ENCODE assay signal across 1 cellular context in genomic region chr1:228922722-228923376, GRCh38.
TF ChIP-seq lines count a peak whose summit lies in the region.

No MANE protein-coding gene starts in this region.

TF ChIP-seq in HepG2, 621 proteins besides CTCF, POLR2A, EP300 and RAD21 (continued from another document and continues in another):
- TF ChIP-seq ZNF12 (CRISPR knock-in tag; IDR thresholded peaks at IDR 0.05), result peak; percentile 98
- TF ChIP-seq SOX13 (IDR thresholded peaks at IDR 0.05), result no peak
- TF ChIP-seq SOX13 (CRISPR knock-in tag; conservative IDR thresholded peaks at IDR 0.05 in 1 of 2, IDR thresholded peaks at IDR 0.05 in 1 of 2), result peak in 1 of 2 experiments; percentile 49; a peak in 1 of 4 replicates
- peak; percentile 17; the same call in 1 of the 2 replicates for TF ChIP-seq HDAC2 (CRISPR knock-in tag; IDR thresholded peaks at IDR 0.05)
- no peak for TF ChIP-seq ZNF629 (CRISPR knock-in tag; conservative IDR thresholded peaks at IDR 0.05)
- TF ChIP-seq ZMAT3 (CRISPR knock-in tag; conservative IDR thresholded peaks at IDR 0.05), result no peak
- TF ChIP-seq, protein P1, sequence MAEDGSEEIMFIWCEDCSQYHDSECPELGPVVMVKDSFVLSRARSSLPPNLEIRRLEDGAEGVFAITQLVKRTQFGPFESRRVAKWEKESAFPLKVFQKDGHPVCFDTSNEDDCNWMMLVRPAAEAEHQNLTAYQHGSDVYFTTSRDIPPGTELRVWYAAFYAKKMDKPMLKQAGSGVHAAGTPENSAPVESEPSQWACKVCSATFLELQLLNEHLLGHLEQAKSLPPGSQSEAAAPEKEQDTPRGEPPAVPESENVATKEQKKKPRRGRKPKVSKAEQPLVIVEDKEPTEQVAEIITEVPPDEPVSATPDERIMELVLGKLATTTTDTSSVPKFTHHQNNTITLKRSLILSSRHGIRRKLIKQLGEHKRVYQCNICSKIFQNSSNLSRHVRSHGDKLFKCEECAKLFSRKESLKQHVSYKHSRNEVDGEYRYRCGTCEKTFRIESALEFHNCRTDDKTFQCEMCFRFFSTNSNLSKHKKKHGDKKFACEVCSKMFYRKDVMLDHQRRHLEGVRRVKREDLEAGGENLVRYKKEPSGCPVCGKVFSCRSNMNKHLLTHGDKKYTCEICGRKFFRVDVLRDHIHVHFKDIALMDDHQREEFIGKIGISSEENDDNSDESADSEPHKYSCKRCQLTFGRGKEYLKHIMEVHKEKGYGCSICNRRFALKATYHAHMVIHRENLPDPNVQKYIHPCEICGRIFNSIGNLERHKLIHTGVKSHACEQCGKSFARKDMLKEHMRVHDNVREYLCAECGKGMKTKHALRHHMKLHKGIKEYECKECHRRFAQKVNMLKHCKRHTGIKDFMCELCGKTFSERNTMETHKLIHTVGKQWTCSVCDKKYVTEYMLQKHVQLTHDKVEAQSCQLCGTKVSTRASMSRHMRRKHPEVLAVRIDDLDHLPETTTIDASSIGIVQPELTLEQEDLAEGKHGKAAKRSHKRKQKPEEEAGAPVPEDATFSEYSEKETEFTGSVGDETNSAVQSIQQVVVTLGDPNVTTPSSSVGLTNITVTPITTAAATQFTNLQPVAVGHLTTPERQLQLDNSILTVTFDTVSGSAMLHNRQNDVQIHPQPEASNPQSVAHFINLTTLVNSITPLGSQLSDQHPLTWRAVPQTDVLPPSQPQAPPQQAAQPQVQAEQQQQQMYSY (CRISPR knock-in tag; IDR thresholded peaks at IDR 0.05), result no peak
- no peak for TF ChIP-seq HMG20B (CRISPR knock-in tag; conservative IDR thresholded peaks at IDR 0.05)
- no peak for TF ChIP-seq ZSCAN9 (CRISPR knock-in tag; IDR thresholded peaks at IDR 0.05; ENCODE audit: borderline replicate concordance)
- TF ChIP-seq, protein P2, sequence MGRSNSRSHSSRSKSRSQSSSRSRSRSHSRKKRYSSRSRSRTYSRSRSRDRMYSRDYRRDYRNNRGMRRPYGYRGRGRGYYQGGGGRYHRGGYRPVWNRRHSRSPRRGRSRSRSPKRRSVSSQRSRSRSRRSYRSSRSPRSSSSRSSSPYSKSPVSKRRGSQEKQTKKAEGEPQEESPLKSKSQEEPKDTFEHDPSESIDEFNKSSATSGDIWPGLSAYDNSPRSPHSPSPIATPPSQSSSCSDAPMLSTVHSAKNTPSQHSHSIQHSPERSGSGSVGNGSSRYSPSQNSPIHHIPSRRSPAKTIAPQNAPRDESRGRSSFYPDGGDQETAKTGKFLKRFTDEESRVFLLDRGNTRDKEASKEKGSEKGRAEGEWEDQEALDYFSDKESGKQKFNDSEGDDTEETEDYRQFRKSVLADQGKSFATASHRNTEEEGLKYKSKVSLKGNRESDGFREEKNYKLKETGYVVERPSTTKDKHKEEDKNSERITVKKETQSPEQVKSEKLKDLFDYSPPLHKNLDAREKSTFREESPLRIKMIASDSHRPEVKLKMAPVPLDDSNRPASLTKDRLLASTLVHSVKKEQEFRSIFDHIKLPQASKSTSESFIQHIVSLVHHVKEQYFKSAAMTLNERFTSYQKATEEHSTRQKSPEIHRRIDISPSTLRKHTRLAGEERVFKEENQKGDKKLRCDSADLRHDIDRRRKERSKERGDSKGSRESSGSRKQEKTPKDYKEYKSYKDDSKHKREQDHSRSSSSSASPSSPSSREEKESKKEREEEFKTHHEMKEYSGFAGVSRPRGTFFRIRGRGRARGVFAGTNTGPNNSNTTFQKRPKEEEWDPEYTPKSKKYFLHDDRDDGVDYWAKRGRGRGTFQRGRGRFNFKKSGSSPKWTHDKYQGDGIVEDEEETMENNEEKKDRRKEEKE (IDR thresholded peaks at IDR 0.05), result no peak
- no peak for TF ChIP-seq AGO2 (optimal IDR thresholded peaks at IDR 0.05; ENCODE audit: low read depth, low read length)
- no peak for TF ChIP-seq SOX6 (IDR thresholded peaks at IDR 0.05)
- TF ChIP-seq SOX6 (CRISPR knock-in tag; IDR thresholded peaks at IDR 0.05), result no peak
- TF ChIP-seq ZNF674 (CRISPR knock-in tag; IDR thresholded peaks at IDR 0.05; ENCODE audit: low read depth), result no peak
- TF ChIP-seq, protein P3, sequence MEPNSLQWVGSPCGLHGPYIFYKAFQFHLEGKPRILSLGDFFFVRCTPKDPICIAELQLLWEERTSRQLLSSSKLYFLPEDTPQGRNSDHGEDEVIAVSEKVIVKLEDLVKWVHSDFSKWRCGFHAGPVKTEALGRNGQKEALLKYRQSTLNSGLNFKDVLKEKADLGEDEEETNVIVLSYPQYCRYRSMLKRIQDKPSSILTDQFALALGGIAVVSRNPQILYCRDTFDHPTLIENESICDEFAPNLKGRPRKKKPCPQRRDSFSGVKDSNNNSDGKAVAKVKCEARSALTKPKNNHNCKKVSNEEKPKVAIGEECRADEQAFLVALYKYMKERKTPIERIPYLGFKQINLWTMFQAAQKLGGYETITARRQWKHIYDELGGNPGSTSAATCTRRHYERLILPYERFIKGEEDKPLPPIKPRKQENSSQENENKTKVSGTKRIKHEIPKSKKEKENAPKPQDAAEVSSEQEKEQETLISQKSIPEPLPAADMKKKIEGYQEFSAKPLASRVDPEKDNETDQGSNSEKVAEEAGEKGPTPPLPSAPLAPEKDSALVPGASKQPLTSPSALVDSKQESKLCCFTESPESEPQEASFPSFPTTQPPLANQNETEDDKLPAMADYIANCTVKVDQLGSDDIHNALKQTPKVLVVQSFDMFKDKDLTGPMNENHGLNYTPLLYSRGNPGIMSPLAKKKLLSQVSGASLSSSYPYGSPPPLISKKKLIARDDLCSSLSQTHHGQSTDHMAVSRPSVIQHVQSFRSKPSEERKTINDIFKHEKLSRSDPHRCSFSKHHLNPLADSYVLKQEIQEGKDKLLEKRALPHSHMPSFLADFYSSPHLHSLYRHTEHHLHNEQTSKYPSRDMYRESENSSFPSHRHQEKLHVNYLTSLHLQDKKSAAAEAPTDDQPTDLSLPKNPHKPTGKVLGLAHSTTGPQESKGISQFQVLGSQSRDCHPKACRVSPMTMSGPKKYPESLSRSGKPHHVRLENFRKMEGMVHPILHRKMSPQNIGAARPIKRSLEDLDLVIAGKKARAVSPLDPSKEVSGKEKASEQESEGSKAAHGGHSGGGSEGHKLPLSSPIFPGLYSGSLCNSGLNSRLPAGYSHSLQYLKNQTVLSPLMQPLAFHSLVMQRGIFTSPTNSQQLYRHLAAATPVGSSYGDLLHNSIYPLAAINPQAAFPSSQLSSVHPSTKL (CRISPR knock-in tag; IDR thresholded peaks at IDR 0.05), result peak; percentile 58
- no peak for TF ChIP-seq ZNF777 (CRISPR knock-in tag; IDR thresholded peaks at IDR 0.05)
- no peak for TF ChIP-seq SOX5 (CRISPR knock-in tag; IDR thresholded peaks at IDR 0.05; ENCODE audit: borderline replicate concordance)
- no peak for TF ChIP-seq NR2F6 (IDR thresholded peaks at IDR 0.05)
- 0 out of 2 replicates have a peak, but pooled peaks have one; percentile 17 for TF ChIP-seq NR2F6 (CRISPR knock-in tag; IDR thresholded peaks at IDR 0.05)
- TF ChIP-seq, protein P4, sequence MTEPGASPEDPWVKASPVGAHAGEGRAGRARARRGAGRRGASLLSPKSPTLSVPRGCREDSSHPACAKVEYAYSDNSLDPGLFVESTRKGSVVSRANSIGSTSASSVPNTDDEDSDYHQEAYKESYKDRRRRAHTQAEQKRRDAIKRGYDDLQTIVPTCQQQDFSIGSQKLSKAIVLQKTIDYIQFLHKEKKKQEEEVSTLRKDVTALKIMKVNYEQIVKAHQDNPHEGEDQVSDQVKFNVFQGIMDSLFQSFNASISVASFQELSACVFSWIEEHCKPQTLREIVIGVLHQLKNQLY (CRISPR knock-in tag; IDR thresholded peaks at IDR 0.05), result no peak
- peak; percentile 25; the same call in 1 of the 2 replicates for TF ChIP-seq MEIS2 (CRISPR knock-in tag; IDR thresholded peaks at IDR 0.05)
- TF ChIP-seq BHLHE40 (IDR thresholded peaks at IDR 0.05; ENCODE audit: low read length), result 0 out of 2 replicates have a peak, but pooled peaks have one; percentile 51
- TF ChIP-seq PHF5A (CRISPR knock-in tag; IDR thresholded peaks at IDR 0.05; ENCODE audit: low read depth, unreplicated experiment), result no peak
- 0 out of 2 replicates have a peak, but pooled peaks have one; percentile 32 for TF ChIP-seq ZNF317 (CRISPR knock-in tag; IDR thresholded peaks at IDR 0.05)
- no peak for TF ChIP-seq ADNP (CRISPR knock-in tag; IDR thresholded peaks at IDR 0.05)
- TF ChIP-seq FOXA3 (CRISPR knock-in tag; IDR thresholded peaks at IDR 0.05), result peak; percentile 69; the same call in 1 of the 2 replicates
- TF ChIP-seq, protein P5, sequence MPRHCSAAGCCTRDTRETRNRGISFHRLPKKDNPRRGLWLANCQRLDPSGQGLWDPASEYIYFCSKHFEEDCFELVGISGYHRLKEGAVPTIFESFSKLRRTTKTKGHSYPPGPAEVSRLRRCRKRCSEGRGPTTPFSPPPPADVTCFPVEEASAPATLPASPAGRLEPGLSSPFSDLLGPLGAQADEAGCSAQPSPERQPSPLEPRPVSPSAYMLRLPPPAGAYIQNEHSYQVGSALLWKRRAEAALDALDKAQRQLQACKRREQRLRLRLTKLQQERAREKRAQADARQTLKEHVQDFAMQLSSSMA (CRISPR knock-in tag; IDR thresholded peaks at IDR 0.05), result no peak
- TF ChIP-seq, protein P6, sequence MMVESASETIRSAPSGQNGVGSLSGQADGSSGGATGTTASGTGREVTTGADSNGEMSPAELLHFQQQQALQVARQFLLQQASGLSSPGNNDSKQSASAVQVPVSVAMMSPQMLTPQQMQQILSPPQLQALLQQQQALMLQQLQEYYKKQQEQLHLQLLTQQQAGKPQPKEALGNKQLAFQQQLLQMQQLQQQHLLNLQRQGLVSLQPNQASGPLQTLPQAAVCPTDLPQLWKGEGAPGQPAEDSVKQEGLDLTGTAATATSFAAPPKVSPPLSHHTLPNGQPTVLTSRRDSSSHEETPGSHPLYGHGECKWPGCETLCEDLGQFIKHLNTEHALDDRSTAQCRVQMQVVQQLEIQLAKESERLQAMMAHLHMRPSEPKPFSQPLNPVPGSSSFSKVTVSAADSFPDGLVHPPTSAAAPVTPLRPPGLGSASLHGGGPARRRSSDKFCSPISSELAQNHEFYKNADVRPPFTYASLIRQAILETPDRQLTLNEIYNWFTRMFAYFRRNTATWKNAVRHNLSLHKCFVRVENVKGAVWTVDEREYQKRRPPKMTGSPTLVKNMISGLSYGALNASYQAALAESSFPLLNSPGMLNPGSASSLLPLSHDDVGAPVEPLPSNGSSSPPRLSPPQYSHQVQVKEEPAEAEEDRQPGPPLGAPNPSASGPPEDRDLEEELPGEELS (CRISPR knock-in tag; IDR thresholded peaks at IDR 0.05), result peak; percentile 19; the same call in 1 of the 2 replicates
- TF ChIP-seq HNF4A (CRISPR knock-in tag; IDR thresholded peaks at IDR 0.05), result peak; percentile 9; the same call in 1 of the 2 replicates
- no peak for TF ChIP-seq ZNF343 (CRISPR knock-in tag; IDR thresholded peaks at IDR 0.05)
- no peak for TF ChIP-seq REPIN1 (CRISPR knock-in tag; IDR thresholded peaks at IDR 0.05; ENCODE audit: borderline replicate concordance, low read depth)
- TF ChIP-seq BRCA1 (CRISPR knock-in tag; IDR thresholded peaks at IDR 0.05), result 0 out of 2 replicates have a peak, but pooled peaks have one; percentile 11
- TF ChIP-seq ZNF660 (CRISPR knock-in tag; IDR thresholded peaks at IDR 0.05; ENCODE audit: borderline replicate concordance, low read depth), result no peak
- no peak for TF ChIP-seq TOPORS (CRISPR knock-in tag; IDR thresholded peaks at IDR 0.05)
- TF ChIP-seq, protein P7, sequence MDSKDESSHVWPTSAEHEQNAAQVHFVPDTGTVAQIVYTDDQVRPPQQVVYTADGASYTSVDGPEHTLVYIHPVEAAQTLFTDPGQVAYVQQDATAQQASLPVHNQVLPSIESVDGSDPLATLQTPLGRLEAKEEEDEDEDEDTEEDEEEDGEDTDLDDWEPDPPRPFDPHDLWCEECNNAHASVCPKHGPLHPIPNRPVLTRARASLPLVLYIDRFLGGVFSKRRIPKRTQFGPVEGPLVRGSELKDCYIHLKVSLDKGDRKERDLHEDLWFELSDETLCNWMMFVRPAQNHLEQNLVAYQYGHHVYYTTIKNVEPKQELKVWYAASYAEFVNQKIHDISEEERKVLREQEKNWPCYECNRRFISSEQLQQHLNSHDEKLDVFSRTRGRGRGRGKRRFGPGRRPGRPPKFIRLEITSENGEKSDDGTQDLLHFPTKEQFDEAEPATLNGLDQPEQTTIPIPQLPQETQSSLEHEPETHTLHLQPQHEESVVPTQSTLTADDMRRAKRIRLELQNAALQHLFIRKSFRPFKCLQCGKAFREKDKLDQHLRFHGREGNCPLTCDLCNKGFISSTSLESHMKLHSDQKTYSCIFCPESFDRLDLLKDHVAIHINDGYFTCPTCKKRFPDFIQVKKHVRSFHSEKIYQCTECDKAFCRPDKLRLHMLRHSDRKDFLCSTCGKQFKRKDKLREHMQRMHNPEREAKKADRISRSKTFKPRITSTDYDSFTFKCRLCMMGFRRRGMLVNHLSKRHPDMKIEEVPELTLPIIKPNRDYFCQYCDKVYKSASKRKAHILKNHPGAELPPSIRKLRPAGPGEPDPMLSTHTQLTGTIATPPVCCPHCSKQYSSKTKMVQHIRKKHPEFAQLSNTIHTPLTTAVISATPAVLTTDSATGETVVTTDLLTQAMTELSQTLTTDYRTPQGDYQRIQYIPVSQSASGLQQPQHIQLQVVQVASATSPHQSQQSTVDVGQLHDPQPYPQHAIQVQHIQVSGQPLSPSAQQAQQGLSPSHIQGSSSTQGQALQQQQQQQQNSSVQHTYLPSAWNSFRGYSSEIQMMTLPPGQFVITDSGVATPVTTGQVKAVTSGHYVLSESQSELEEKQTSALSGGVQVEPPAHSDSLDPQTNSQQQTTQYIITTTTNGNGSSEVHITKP (CRISPR knock-in tag; IDR thresholded peaks at IDR 0.05; ENCODE audit: low read depth), result no peak
- peak; percentile 23; the same call in 1 of the 2 replicates for TF ChIP-seq SAP130 (CRISPR knock-in tag; IDR thresholded peaks at IDR 0.05; ENCODE audit: low read depth)
- TF ChIP-seq MED1 (CRISPR knock-in tag; IDR thresholded peaks at IDR 0.05), result 0 out of 2 replicates have a peak, but pooled peaks have one; percentile 39
- no peak for TF ChIP-seq SIX4 (CRISPR knock-in tag; IDR thresholded peaks at IDR 0.05)
- no peak for TF ChIP-seq SNAI1 (CRISPR knock-in tag; IDR thresholded peaks at IDR 0.05; ENCODE audit: borderline replicate concordance)
- TF ChIP-seq, protein P8, sequence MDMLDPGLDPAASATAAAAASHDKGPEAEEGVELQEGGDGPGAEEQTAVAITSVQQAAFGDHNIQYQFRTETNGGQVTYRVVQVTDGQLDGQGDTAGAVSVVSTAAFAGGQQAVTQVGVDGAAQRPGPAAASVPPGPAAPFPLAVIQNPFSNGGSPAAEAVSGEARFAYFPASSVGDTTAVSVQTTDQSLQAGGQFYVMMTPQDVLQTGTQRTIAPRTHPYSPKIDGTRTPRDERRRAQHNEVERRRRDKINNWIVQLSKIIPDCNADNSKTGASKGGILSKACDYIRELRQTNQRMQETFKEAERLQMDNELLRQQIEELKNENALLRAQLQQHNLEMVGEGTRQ (IDR thresholded peaks at IDR 0.05; ENCODE audit: low read depth, low read length), result no peak
- TF ChIP-seq, protein P8 (CRISPR knock-in tag; IDR thresholded peaks at IDR 0.05; ENCODE audit: borderline replicate concordance), result peak; percentile 22; the same call in 1 of the 2 replicates
- TF ChIP-seq XBP1 (CRISPR knock-in tag; IDR thresholded peaks at IDR 0.05), result no peak
- peak; percentile 96 for TF ChIP-seq ZKSCAN5 (CRISPR knock-in tag; IDR thresholded peaks at IDR 0.05)
- TF ChIP-seq KDM3A (CRISPR knock-in tag; IDR thresholded peaks at IDR 0.05; ENCODE audit: low read depth), result no peak
